16 cellular contexts compared by ENCODE assay signal in genomic region chr13:45411631-45412030, GRCh38.
"Had no signal": no experiment of that assay in that cellular context is flagged by ENCODE, and none has a peak within 500 bp of the region (broad histone marks: within the 10 kb centered on the region; RNA-seq: fewer than 3 reads in every experiment).

No MANE protein-coding gene starts in this region.

- H3K27ac ChIP-seq: SJSA1 had no signal

- H3K4me3 Mint-ChIP-seq: activated CD4-positive, alpha-beta T cell treated with anti-CD3 and anti-CD28 coated beads, Interleukin-2, amount 10 ng/mL, durations not matched to agents 7 days and 5 days; activated naive CD8-positive, alpha-beta T cell treated with anti-CD3 and anti-CD28 coated beads, Interleukin-2, amount 50 U/mL, for 24 hours; activated T-helper 1 cell treated with anti-CD3 and anti-CD28 coated beads, Interleukin-12 subunit alpha, Interleukin-12 subunit beta, Interleukin-2, Interleukin-4 antibody, amounts not matched to agents 30 ng/mL and 10 ng/mL and 1 ng/mL, durations not matched to agents 14 hours and 24 hours and 36 hours; naive B cell; T-helper 2 cell treated with Interferon-gamma antibody and Interleukin-4, amounts not matched to agents 5 μg/mL and 100 μg/mL, for 36 hours had no signal

- H3K9me3 ChIP-seq: ascending aorta, SJSA1, tibial artery had no signal

- ATAC-seq: activated naive CD8-positive, alpha-beta T cell treated with anti-CD3 and anti-CD28 coated beads, Interleukin-2, amount 50 U/mL, for 24 hours had no signal

- H3K9me3 Mint-ChIP-seq: activated CD4-positive, alpha-beta T cell treated with anti-CD3 and anti-CD28 coated beads, Interleukin-2, amount 10 ng/mL, durations not matched to agents 7 days and 5 days; activated naive CD8-positive, alpha-beta T cell treated with anti-CD3 and anti-CD28 coated beads, Interleukin-2, amount 50 U/mL, for 24 hours; activated T-helper 1 cell treated with anti-CD3 and anti-CD28 coated beads, Interleukin-12 subunit alpha, Interleukin-12 subunit beta, Interleukin-2, Interleukin-4 antibody, amounts not matched to agents 30 ng/mL and 10 ng/mL and 1 ng/mL, durations not matched to agents 14 hours and 24 hours and 36 hours; naive B cell; T-helper 2 cell treated with Interferon-gamma antibody and Interleukin-4, amounts not matched to agents 5 μg/mL and 100 μg/mL, for 36 hours had no signal

- DNase-seq: activated CD4-positive, alpha-beta T cell treated with anti-CD3 and anti-CD28 coated beads, Interleukin-2, amount 10 ng/mL, durations not matched to agents 7 days and 5 days; activated CD4-positive, CD25-positive, alpha-beta regulatory T cell; activated naive CD4-positive, alpha-beta T cell; activated naive CD8-positive, alpha-beta T cell treated with anti-CD3 and anti-CD28 coated beads, Interleukin-2, amount 50 U/mL, for 24 hours; kidney glomerular epithelial cell; naive B cell; retina; stimulated activated CD4-positive, alpha-beta T cell treated with anti-CD3 and anti-CD28 coated beads, Interleukin-2, amount 100 ng/mL, for 48 hours; stimulated activated naive CD4-positive, alpha-beta T cell; SW 1271; tibial artery had no signal

- H3K27me3 Mint-ChIP-seq: activated CD4-positive, alpha-beta T cell treated with anti-CD3 and anti-CD28 coated beads, Interleukin-2, amount 10 ng/mL, durations not matched to agents 7 days and 5 days; activated naive CD8-positive, alpha-beta T cell treated with anti-CD3 and anti-CD28 coated beads, Interleukin-2, amount 50 U/mL, for 24 hours; naive B cell had no signal

- H3K27ac Mint-ChIP-seq: activated CD4-positive, alpha-beta T cell treated with anti-CD3 and anti-CD28 coated beads, Interleukin-2, amount 10 ng/mL, durations not matched to agents 7 days and 5 days; activated naive CD8-positive, alpha-beta T cell treated with anti-CD3 and anti-CD28 coated beads, Interleukin-2, amount 50 U/mL, for 24 hours; activated T-helper 1 cell treated with anti-CD3 and anti-CD28 coated beads, Interleukin-12 subunit alpha, Interleukin-12 subunit beta, Interleukin-2, Interleukin-4 antibody, amounts not matched to agents 30 ng/mL and 10 ng/mL and 1 ng/mL, durations not matched to agents 14 hours and 24 hours and 36 hours; T-helper 2 cell treated with Interferon-gamma antibody and Interleukin-4, amounts not matched to agents 5 μg/mL and 100 μg/mL, for 36 hours had no signal

- H3K27me3 ChIP-seq: ascending aorta, SJSA1, tibial artery had no signal

- H3K4me3 ChIP-seq: ascending aorta, lung, SJSA1, tibial artery had no signal
